ENCODE assay signal across 18 cellular contexts in the genomic region with DNA sequence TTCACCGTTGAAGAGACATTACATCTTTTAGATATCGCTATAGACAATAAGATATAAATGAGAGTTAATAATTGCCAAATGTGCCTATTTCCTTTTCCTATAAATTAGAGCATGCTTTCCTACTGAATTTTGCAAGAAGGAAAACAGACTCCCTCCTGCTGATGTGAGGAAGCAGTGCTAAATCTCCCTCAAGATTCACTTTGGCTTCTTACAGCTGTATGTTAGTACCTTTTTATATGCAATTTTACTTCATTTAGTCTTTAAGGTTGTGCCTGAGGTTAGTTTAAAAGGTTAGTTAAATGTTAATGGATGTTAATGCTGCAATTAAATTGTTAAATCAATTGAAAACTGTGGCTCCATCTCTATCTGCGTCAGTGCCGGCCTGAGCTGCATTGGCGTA.
DNase-seq lines count a peak whose midpoint lies in the region; ATAC-seq and TF ChIP-seq lines count a peak whose summit lies in the region.
"Had no signal": no experiment of that assay in that cellular context is flagged by ENCODE, and none has a peak within 500 bp of the region (broad histone marks: within the 10 kb centered on the region; RNA-seq: fewer than 3 reads in every experiment).

No MANE protein-coding gene starts in this region.

- no peak for TF ChIP-seq EP300 in gastroesophageal sphincter (IDR thresholded peaks at IDR 0.05)

- H3K36me3 ChIP-seq in GM23338 (ENCODE audit: insufficient read depth) (no peaks in the 10 kb centered on the region), gastroesophageal sphincter (no peaks in the 10 kb centered on the region)
- H3K36me3 ChIP-seq: BLaER1 treated with 17β-estradiol and CSF1 and Interleukin-3, amounts not matched to agents 10 nM and 100 nM had no signal

- no peaks in the 10 kb centered on the region for H3K36me3 Mint-ChIP-seq in GM23338 (ENCODE audit: low read depth)
- H3K36me3 Mint-ChIP-seq in WTC11: peaks cover 2% of the 10 kb centered on the region; the same call in 1 of the 2 replicates
- no peaks in the 10 kb centered on the region for H3K36me3 Mint-ChIP-seq in natural killer cell treated with Interleukin-12 subunit alpha and Interleukin-12 subunit beta and Interleukin-15 and Interleukin-18, amount 100 ng/mL, for 72 hours
- no peaks in the 10 kb centered on the region for H3K36me3 Mint-ChIP-seq in chondrocyte (ENCODE audit: low read depth)
- H3K36me3 Mint-ChIP-seq: CD8-positive, alpha-beta T cell had no signal

- H3K4me3 ChIP-seq in GM23338 (peak overlapping the region; percentile 10; the same call in 1 of the 2 replicates), gastroesophageal sphincter (no peak overlapping the region)
- H3K4me3 ChIP-seq: BLaER1 treated with 17β-estradiol and CSF1 and Interleukin-3, amounts not matched to agents 10 nM and 100 nM had no signal

- CTCF ChIA-PET in WTC11 (lab: Charles Lee): interaction anchor here (1.1 kb wide), 1 partner anchor 748 kb away, joined by 3 read pairs; no protein-coding TSS in a partner anchor

- POLR2A ChIA-PET in WTC11 (lab: Charles Lee): no interaction called here

- WGBS in gastroesophageal sphincter (ENCODE audit: low coverage in 1 of 2), 2 donors: 72 to 95% methylated on average over 5 of the region's 5 CpGs

- H2AFZ ChIP-seq in GM23338: no peak overlapping the region

- H3K4me2 ChIP-seq in GM23338: peak overlapping the region; percentile 52
- H3K4me2 ChIP-seq: BLaER1 treated with 17β-estradiol and CSF1 and Interleukin-3, amounts not matched to agents 10 nM and 100 nM had no signal

- H3K9me3 ChIP-seq in gastroesophageal sphincter: no peaks in the 10 kb centered on the region
- H3K9me3 ChIP-seq: BLaER1 treated with 17β-estradiol and CSF1 and Interleukin-3, amounts not matched to agents 10 nM and 100 nM; Caco-2 had no signal

- no peaks in the 10 kb centered on the region for H3F3A ChIP-seq in GM23338 (replicated peaks; ENCODE audit: low read depth)

- no peaks in the 10 kb centered on the region for H3K79me2 ChIP-seq in GM23338 (replicated peaks; ENCODE audit: insufficient read depth)

- ATAC-seq in GM23338 (peak; percentile 60), WTC11 (peak; percentile 56), left ventricle myocardium superior (no peak), gastroesophageal sphincter (no peak)
- ATAC-seq in natural killer cell treated with Interleukin-12 subunit alpha and Interleukin-12 subunit beta and Interleukin-15 and Interleukin-18, amount 100 ng/mL, for 72 hours: no peak
- ATAC-seq: CD8-positive, alpha-beta T cell had no signal

- H4K20me1 ChIP-seq in GM23338 (replicated peaks; ENCODE audit: insufficient read depth): no peaks in the 10 kb centered on the region
- H4K20me1 ChIP-seq: BLaER1 treated with 17β-estradiol and CSF1 and Interleukin-3, amounts not matched to agents 10 nM and 100 nM had no signal

- intact Hi-C loops in left ventricle myocardium superior (cut with micrococcal nuclease): no loop called here

- H3K9me2 ChIP-seq in GM23338 (ENCODE audit: insufficient read depth): peaks cover 4% of the 10 kb centered on the region; the same call in 1 of the 2 replicates

- H3K27ac Mint-ChIP-seq in GM23338: no peak overlapping the region
- 0 out of 2 replicates have a peak overlapping the region, but pooled peaks have one; percentile 21 for H3K27ac Mint-ChIP-seq in WTC11
- no peak overlapping the region for H3K27ac Mint-ChIP-seq in natural killer cell treated with Interleukin-12 subunit alpha and Interleukin-12 subunit beta and Interleukin-15 and Interleukin-18, amount 100 ng/mL, for 72 hours
- no peak overlapping the region for H3K27ac Mint-ChIP-seq in chondrocyte (ENCODE audit: unreplicated experiment)
- H3K27ac Mint-ChIP-seq: B cell; CD4-positive, alpha-beta T cell; CD8-positive, alpha-beta T cell had no signal

- DNase-seq in GM23338 (ENCODE audit: low spot score) (peak; percentile 11), WTC11 (ENCODE audit: low spot score) (no peak), left kidney (ENCODE audit: low read depth, low spot score) (peak; percentile 31), left ventricle myocardium superior (no peak), chondrocyte (ENCODE audit: low spot score) (no peak)
- DNase-seq in natural killer cell treated with Interleukin-12 subunit alpha and Interleukin-12 subunit beta and Interleukin-15 and Interleukin-18, amount 100 ng/mL, for 72 hours (ENCODE audit: low spot score): no peak
- DNase-seq: 8988T; AML-193; Caco-2; Calu3; CD4-positive, alpha-beta T cell; CD8-positive, alpha-beta T cell; DMS79 treated with DMSO at 0.1 percent for 48 hours; GF-D8 had no signal

- TF ChIP-seq CTCF in GM23338 (conservative IDR thresholded peaks at IDR 0.05; ENCODE audit: low read depth in 2 of 2) (no peak), WTC11 (IDR thresholded peaks at IDR 0.05) (no peak), gastroesophageal sphincter (IDR thresholded peaks at IDR 0.05) (no peak), chondrocyte (IDR thresholded peaks at IDR 0.05) (no peak)

- H3K4me1 Mint-ChIP-seq in GM23338 (peaks cover 39% of the 10 kb centered on the region), WTC11 (peaks cover 43% of the 10 kb centered on the region), chondrocyte (ENCODE audit: low read depth) (no peaks in the 10 kb centered on the region)
- no peaks in the 10 kb centered on the region for H3K4me1 Mint-ChIP-seq in natural killer cell treated with Interleukin-12 subunit alpha and Interleukin-12 subunit beta and Interleukin-15 and Interleukin-18, amount 100 ng/mL, for 72 hours (ENCODE audit: low read depth in 2 of 2)
- H3K4me1 Mint-ChIP-seq: B cell had no signal

- no peak for TF ChIP-seq POLR2A in gastroesophageal sphincter (IDR thresholded peaks at IDR 0.05)

- H3K9me3 Mint-ChIP-seq in GM23338: no peaks in the 10 kb centered on the region; the same call in 2 of the 3 replicates
- H3K9me3 Mint-ChIP-seq in WTC11: peaks cover 5% of the 10 kb centered on the region
- peaks cover 13% of the 10 kb centered on the region for H3K9me3 Mint-ChIP-seq in natural killer cell treated with Interleukin-12 subunit alpha and Interleukin-12 subunit beta and Interleukin-15 and Interleukin-18, amount 100 ng/mL, for 72 hours
- H3K9me3 Mint-ChIP-seq in chondrocyte (ENCODE audit: low read depth): no peaks in the 10 kb centered on the region

- H3K27ac ChIP-seq in GM23338 (ENCODE audit: low read depth) (no peak overlapping the region), gastroesophageal sphincter (no peak overlapping the region)
- H3K27ac ChIP-seq: BLaER1 treated with 17β-estradiol and CSF1 and Interleukin-3, amounts not matched to agents 10 nM and 100 nM; C4-2B had no signal

- peaks cover 36% of the 10 kb centered on the region for H3K4me1 ChIP-seq in GM23338 (ENCODE audit: insufficient read depth)
- H3K4me1 ChIP-seq in gastroesophageal sphincter: no peaks in the 10 kb centered on the region
- H3K4me1 ChIP-seq: Caco-2 had no signal

- H3K4me3 Mint-ChIP-seq in GM23338 (0 out of 3 replicates have a peak overlapping the region, but pooled peaks have one; percentile 18), WTC11 (peak overlapping the region; percentile 7; the same call in 1 of the 2 replicates), chondrocyte (ENCODE audit: unreplicated experiment) (no peak overlapping the region)
- no peak overlapping the region for H3K4me3 Mint-ChIP-seq in natural killer cell treated with Interleukin-12 subunit alpha and Interleukin-12 subunit beta and Interleukin-15 and Interleukin-18, amount 100 ng/mL, for 72 hours
- H3K4me3 Mint-ChIP-seq: B cell; CD4-positive, alpha-beta T cell; CD8-positive, alpha-beta T cell had no signal

- H3K27me3 Mint-ChIP-seq in GM23338 (ENCODE audit: insufficient read depth, low read depth, poor library complexity) (peaks cover 2% of the 10 kb centered on the region), WTC11 (ENCODE audit: low read depth) (peaks cover 9% of the 10 kb centered on the region), chondrocyte (ENCODE audit: low read depth) (no peaks in the 10 kb centered on the region)
- H3K27me3 Mint-ChIP-seq in natural killer cell treated with Interleukin-12 subunit alpha and Interleukin-12 subunit beta and Interleukin-15 and Interleukin-18, amount 100 ng/mL, for 72 hours: no peaks in the 10 kb centered on the region
- H3K27me3 Mint-ChIP-seq: B cell; CD4-positive, alpha-beta T cell had no signal

- H3K27me3 ChIP-seq in GM23338 (ENCODE audit: insufficient read depth) (peaks cover 12% of the 10 kb centered on the region; the same call in 1 of the 2 replicates), gastroesophageal sphincter (no peaks in the 10 kb centered on the region)

TF ChIP-seq in GM23338, 12 proteins besides CTCF, POLR2A, EP300 and RAD21:
- TF ChIP-seq ZNF114 (CRISPR knock-in tag; IDR thresholded peaks at IDR 0.05) (no peak), NANOG (IDR thresholded peaks at IDR 0.05; ENCODE audit: borderline replicate concordance) (peak; percentile 86)

TF ChIP-seq in WTC11, 78 proteins besides CTCF, POLR2A, EP300 and RAD21:
- TF ChIP-seq, protein P1, sequence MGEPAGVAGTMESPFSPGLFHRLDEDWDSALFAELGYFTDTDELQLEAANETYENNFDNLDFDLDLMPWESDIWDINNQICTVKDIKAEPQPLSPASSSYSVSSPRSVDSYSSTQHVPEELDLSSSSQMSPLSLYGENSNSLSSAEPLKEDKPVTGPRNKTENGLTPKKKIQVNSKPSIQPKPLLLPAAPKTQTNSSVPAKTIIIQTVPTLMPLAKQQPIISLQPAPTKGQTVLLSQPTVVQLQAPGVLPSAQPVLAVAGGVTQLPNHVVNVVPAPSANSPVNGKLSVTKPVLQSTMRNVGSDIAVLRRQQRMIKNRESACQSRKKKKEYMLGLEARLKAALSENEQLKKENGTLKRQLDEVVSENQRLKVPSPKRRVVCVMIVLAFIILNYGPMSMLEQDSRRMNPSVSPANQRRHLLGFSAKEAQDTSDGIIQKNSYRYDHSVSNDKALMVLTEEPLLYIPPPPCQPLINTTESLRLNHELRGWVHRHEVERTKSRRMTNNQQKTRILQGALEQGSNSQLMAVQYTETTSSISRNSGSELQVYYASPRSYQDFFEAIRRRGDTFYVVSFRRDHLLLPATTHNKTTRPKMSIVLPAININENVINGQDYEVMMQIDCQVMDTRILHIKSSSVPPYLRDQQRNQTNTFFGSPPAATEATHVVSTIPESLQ (CRISPR knock-in tag; IDR thresholded peaks at IDR 0.05): no peak
- TF ChIP-seq, protein P2, sequence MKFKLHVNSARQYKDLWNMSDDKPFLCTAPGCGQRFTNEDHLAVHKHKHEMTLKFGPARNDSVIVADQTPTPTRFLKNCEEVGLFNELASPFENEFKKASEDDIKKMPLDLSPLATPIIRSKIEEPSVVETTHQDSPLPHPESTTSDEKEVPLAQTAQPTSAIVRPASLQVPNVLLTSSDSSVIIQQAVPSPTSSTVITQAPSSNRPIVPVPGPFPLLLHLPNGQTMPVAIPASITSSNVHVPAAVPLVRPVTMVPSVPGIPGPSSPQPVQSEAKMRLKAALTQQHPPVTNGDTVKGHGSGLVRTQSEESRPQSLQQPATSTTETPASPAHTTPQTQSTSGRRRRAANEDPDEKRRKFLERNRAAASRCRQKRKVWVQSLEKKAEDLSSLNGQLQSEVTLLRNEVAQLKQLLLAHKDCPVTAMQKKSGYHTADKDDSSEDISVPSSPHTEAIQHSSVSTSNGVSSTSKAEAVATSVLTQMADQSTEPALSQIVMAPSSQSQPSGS (CRISPR knock-in tag; IDR thresholded peaks at IDR 0.05; ENCODE audit: borderline replicate concordance, low read depth): no peak
- no peak for TF ChIP-seq ZNF121 (CRISPR knock-in tag; IDR thresholded peaks at IDR 0.05)
- TF ChIP-seq ETV6 (CRISPR knock-in tag; IDR thresholded peaks at IDR 0.05): 0 out of 2 replicates have a peak, but pooled peaks have one; percentile 50

Comparison
In these comparisons a context has a peak if more than half of its experiments do, and no peak if none do; other contexts are left out.
1. ATAC-seq: peak in GM23338 (single experiment) and WTC11 (single experiment); none in left ventricle myocardium superior (single experiment), natural killer cell treated with Interleukin-12 subunit alpha and Interleukin-12 subunit beta and Interleukin-15 and Interleukin-18, amount 100 ng/mL, for 72 hours (0 of 2) and gastroesophageal sphincter (single experiment).
2. DNase-seq: peak in GM23338 (single experiment) and left kidney (single experiment); none in WTC11 (single experiment), left ventricle myocardium superior (single experiment), natural killer cell treated with Interleukin-12 subunit alpha and Interleukin-12 subunit beta and Interleukin-15 and Interleukin-18, amount 100 ng/mL, for 72 hours (single experiment) and chondrocyte (single experiment).
3. H3K4me3 Mint-ChIP-seq: peak in GM23338 (single experiment) and WTC11 (single experiment); none in natural killer cell treated with Interleukin-12 subunit alpha and Interleukin-12 subunit beta and Interleukin-15 and Interleukin-18, amount 100 ng/mL, for 72 hours (single experiment) and chondrocyte (single experiment).